8 cellular contexts compared by ENCODE assay signal in genomic region chr20:34709836-34710567, GRCh38. TPM values are rescaled to one million over a fixed set of nuclear protein-coding genes. Genes with fewer than 3 reads are reported as not detected.
DNase-seq lines count a peak whose midpoint lies in the region; ATAC-seq and TF ChIP-seq lines count a peak whose summit lies in the region.

No MANE protein-coding gene starts in this region.

- peaks cover 7 to 25% of the 10 kb centered on the region in 2 donors for H3K36me3 ChIP-seq in neuronal stem cell (replicated peaks in 1 of 2; ENCODE audit: control insufficient read depth in 2 of 2, insufficient read depth in 2 of 2, low read length in 2 of 2)
- no peaks in the 10 kb centered on the region for H3K36me3 ChIP-seq in aorta (ENCODE audit: control insufficient read depth in 1 of 2, insufficient read depth in 2 of 2, low read length in 1 of 2)

- peak overlapping the region; percentile 20 for H2BK15ac ChIP-seq in neuronal stem cell (ENCODE audit: low read length)

- H2BK12ac ChIP-seq in neuronal stem cell (ENCODE audit: low read length) = no peak overlapping the region

- no peak overlapping the region for H4K8ac ChIP-seq in neuronal stem cell (ENCODE audit: low read depth, low read length)

- H2AK5ac ChIP-seq in neuronal stem cell (ENCODE audit: low read depth, low read length) = no peak overlapping the region

- peaks cover 11% of the 10 kb centered on the region for H3K4me1 ChIP-seq in foreskin keratinocyte
- H3K4me1 ChIP-seq in neuronal stem cell (ENCODE audit: control insufficient read depth in 2 of 2, insufficient read depth in 1 of 2, low read depth in 1 of 2, low read length in 2 of 2) = peaks cover 2 to 5% of the 10 kb centered on the region in 2 donors
- H3K4me1 ChIP-seq in aorta (ENCODE audit: control insufficient read depth in 1 of 2, insufficient read depth in 2 of 2, low read length in 2 of 2) = no peaks in the 10 kb centered on the region

- peak overlapping the region; percentile 80 for H3K4me3 ChIP-seq in GM12865 (ENCODE audit: low read depth, low read length)
- H3K4me3 ChIP-seq in neuronal stem cell (ENCODE audit: low read length in 2 of 2) = peak overlapping the region; percentile 77 to 84
- peak overlapping the region; percentile 45 to 48 for H3K4me3 ChIP-seq in aorta (ENCODE audit: low read length in 2 of 2)

- peak; percentile 84 for DNase-seq in AG08396 (ENCODE audit: low spot score)
- no peak for DNase-seq in GM12865 (ENCODE audit: low read depth)
- peak; percentile 26 for DNase-seq in NCI-H187 treated with DMSO at 0.1 percent for 48 hours (lab: John Stamatoyannopoulos, UW)
- no peak for DNase-seq in activated T-cell treated with anti-CD3 and anti-CD28 coated beads, Interleukin-2, amount 50 U/mL, for 24 hours
- no peak for DNase-seq in foreskin keratinocyte
- peak; percentile 80 for DNase-seq in neuronal stem cell (ENCODE audit: low spot score)
- DNase-seq in aorta = peak; percentile 55 to 93

- peak overlapping the region; percentile 92 for H3K27ac Mint-ChIP-seq in activated T-cell treated with anti-CD3 and anti-CD28 coated beads, Interleukin-2, amount 50 U/mL, for 24 hours

- H3K4ac ChIP-seq in neuronal stem cell (ENCODE audit: low read length) = no peak overlapping the region

- no CpG with 5 or more reads among the region's 61 CpGs for WGBS in neuronal stem cell (ENCODE audit: extremely low coverage in 2 of 2, insufficient read length in 2 of 2, insufficient replicate concordance in 1 of 2), 2 donors
- WGBS in aorta, 2 donors = 1% methylated on average over 34 to 61 of the region's 61 CpGs

- H4K91ac ChIP-seq in neuronal stem cell (ENCODE audit: low read depth, low read length, poor library complexity) = no peak overlapping the region

- no peaks in the 10 kb centered on the region for H3K79me1 ChIP-seq in neuronal stem cell (ENCODE audit: low read depth, low read length)

- H3K9me3 ChIP-seq in neuronal stem cell (replicated peaks in 1 of 2; ENCODE audit: control insufficient read depth in 2 of 2, insufficient read depth in 1 of 2, low read depth in 1 of 2, low read length in 2 of 2) (peaks cover 0 to 2% of the 10 kb centered on the region in 2 donors), aorta (ENCODE audit: control insufficient read depth, low read length) (no peaks in the 10 kb centered on the region)

- peaks cover 6% of the 10 kb centered on the region for H3K27me3 Mint-ChIP-seq in activated T-cell treated with anti-CD3 and anti-CD28 coated beads, Interleukin-2, amount 50 U/mL, for 24 hours

- H2AFZ ChIP-seq in neuronal stem cell (ENCODE audit: low read length) = peak overlapping the region; percentile 100

- peak overlapping the region; percentile 83 for H3K4me3 Mint-ChIP-seq in activated T-cell treated with anti-CD3 and anti-CD28 coated beads, Interleukin-2, amount 50 U/mL, for 24 hours

- TF ChIP-seq CTCF in GM12865 (IDR thresholded peaks at IDR 0.05; ENCODE audit: insufficient read depth, low read depth, low read length, missing control alignments) (peak; percentile 33), foreskin keratinocyte (conservative IDR thresholded peaks at IDR 0.05) (peak; percentile 45)

- intact Hi-C loops in aorta (cut with DNase I) = loop anchor here (2.0 to 5.0 kb wide), 3 partner anchors 131 to 153 kb away; partner anchors contain the start of gene MAP1LC3A (in 1 of the 2)

- peaks cover 25% of the 10 kb centered on the region for H3K36me3 Mint-ChIP-seq in activated T-cell treated with anti-CD3 and anti-CD28 coated beads, Interleukin-2, amount 50 U/mL, for 24 hours (ENCODE audit: low read depth)

- ATAC-seq in HG02798 (IDR thresholded peaks at IDR 0.05; ENCODE audit: poor library complexity, unreplicated experiment) (peak; percentile 46), foreskin keratinocyte (peak; percentile 24), aorta (ENCODE audit: low FRiP score) (peak; percentile 78)

- H3K9me3 Mint-ChIP-seq in activated T-cell treated with anti-CD3 and anti-CD28 coated beads, Interleukin-2, amount 50 U/mL, for 24 hours = no peaks in the 10 kb centered on the region

- no peak overlapping the region for H2BK5ac ChIP-seq in neuronal stem cell (ENCODE audit: low read length)

- no peak overlapping the region for H3K14ac ChIP-seq in neuronal stem cell (ENCODE audit: low read length)

- H3K4me2 ChIP-seq in neuronal stem cell (ENCODE audit: insufficient read depth, low read length, poor library complexity, severe bottlenecking) = peak overlapping the region; percentile 87

- H3K18ac ChIP-seq in neuronal stem cell (ENCODE audit: low read length) = peak overlapping the region; percentile 85

- H3K27ac ChIP-seq in foreskin keratinocyte (no peak overlapping the region), neuronal stem cell (replicated peaks; ENCODE audit: low read length) (no peak overlapping the region), aorta (ENCODE audit: low read depth in 1 of 2, low read length in 2 of 2) (peak overlapping the region in 1 of 2 donors; percentile 11)

- peak overlapping the region; percentile 89 for H3K23ac ChIP-seq in neuronal stem cell (ENCODE audit: low read depth, low read length, poor library complexity)

- H2BK120ac ChIP-seq in neuronal stem cell (ENCODE audit: low read depth, low read length) = peak overlapping the region; percentile 40

- H3K27me3 ChIP-seq in foreskin keratinocyte = peaks cover 6% of the 10 kb centered on the region
- peaks cover 0 to 47% (median 6%) of the 10 kb centered on the region in 3 experiments for H3K27me3 ChIP-seq in neuronal stem cell (ENCODE audit: control insufficient read depth in 3 of 3, insufficient read depth in 3 of 3, low read depth in 1 of 3, low read length in 3 of 3)
- H3K27me3 ChIP-seq in aorta (ENCODE audit: control insufficient read depth in 1 of 2, insufficient read depth in 2 of 2, low read length in 1 of 2) = no peaks in the 10 kb centered on the region

- H3K9ac ChIP-seq in neuronal stem cell (ENCODE audit: low read depth, low read length, poor library complexity) = peak overlapping the region; percentile 87

- peaks cover 32% of the 10 kb centered on the region for H3K4me1 Mint-ChIP-seq in activated T-cell treated with anti-CD3 and anti-CD28 coated beads, Interleukin-2, amount 50 U/mL, for 24 hours (ENCODE audit: low read depth)

RNA-seq across cellular contexts. Expression of gene TP53INP2, which starts 5.9 kb away (rescaled TPM):
- total RNA-seq in foreskin keratinocyte (0.92 and 1.5 TPM in 2 replicates), aorta (10 to 100 TPM; 12.9 to 29.7 TPM)
- polyA plus RNA-seq in foreskin keratinocyte (1.0 and 1.3 TPM in 2 replicates), aorta (10 to 100 TPM; 11.3 to 28.3 TPM)
- 4.1 TPM for polyA plus RNA-seq in neuronal stem cell (2013, experiment 1 of 2)
- 4.0 TPM for polyA plus RNA-seq in neuronal stem cell (2013, experiment 2 of 2)

RNA-seq across cellular contexts. Expression of gene PIGU, which starts 33.1 kb away (rescaled TPM):
- total RNA-seq in foreskin keratinocyte (24.3 and 25.9 TPM in 2 replicates), aorta (10 to 100 TPM; 10.1 to 11.0 TPM)
- polyA plus RNA-seq in foreskin keratinocyte (28.1 and 30.7 TPM in 2 replicates), aorta (10 to 100 TPM in 1 of 2 donors, 1 to 10 TPM in 1; 6.5 to 17.3 TPM)
- 58.2 TPM for polyA plus RNA-seq in neuronal stem cell (2013, experiment 1 of 2)
- polyA plus RNA-seq in neuronal stem cell (2013, experiment 2 of 2) = 56.9 TPM

Comparison
In these comparisons a context has a peak if more than half of its experiments do, and no peak if none do; other contexts are left out.
1. DNase-seq: peak in AG08396 (single experiment), NCI-H187 treated with DMSO at 0.1 percent for 48 hours (single experiment), neuronal stem cell (single experiment) and aorta (2 of 2); none in GM12865 (single experiment), activated T-cell treated with anti-CD3 and anti-CD28 coated beads, Interleukin-2, amount 50 U/mL, for 24 hours (single experiment) and foreskin keratinocyte (0 of 2).
2. ATAC-seq: peak in every context shown above with its lines; median percentile 78 in aorta; 46 in HG02798; 24 in foreskin keratinocyte.
3. Peak in every context shown above with its lines, with median percentiles within 50 percentile points of each other: H3K4me3 ChIP-seq.